In the genomic region with DNA sequence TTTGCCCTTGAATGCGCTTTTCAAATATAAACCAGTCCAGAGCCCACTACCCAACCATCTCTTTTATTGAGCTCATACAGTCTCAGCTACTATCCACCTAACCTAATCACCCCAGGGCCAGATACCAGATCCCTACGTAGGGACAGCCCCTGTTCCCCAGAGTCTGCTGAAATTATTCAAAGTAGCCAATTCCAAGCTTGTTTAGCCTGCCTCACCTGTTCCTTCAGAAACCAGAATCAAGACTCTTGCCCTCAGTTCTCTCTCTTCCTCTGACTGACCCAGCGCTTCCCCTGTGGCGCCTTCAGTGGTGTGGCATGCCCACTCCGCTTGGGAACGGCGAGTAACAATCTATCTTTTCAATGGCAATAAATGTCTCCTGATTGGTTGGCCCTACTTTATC, we compare ENCODE assay signal across 27 cellular contexts.
"Had no signal": no experiment of that assay in that cellular context is flagged by ENCODE, and none has a peak within 500 bp of the region (broad histone marks: within the 10 kb centered on the region; RNA-seq: fewer than 3 reads in every experiment).

No MANE protein-coding gene starts in this region.

- H3K4me3 Mint-ChIP-seq: stimulated activated effector memory CD8-positive, alpha-beta T cell treated with anti-CD3 and anti-CD28 coated beads, Interleukin-12 subunit alpha, Interleukin-12 subunit beta, amount 100 ng/mL, for 72 hours; stimulated activated memory B cell treated with anti-CD40 and anti-IgM and Interleukin-4, amounts not matched to agents 10 μg/mL and 1 μg/mL and 100 μg/mL, for 72 hours; stimulated activated naive B cell treated with anti-CD40 and anti-IgM and Interleukin-4, amounts not matched to agents 10 μg/mL and 1 μg/mL and 100 μg/mL, for 72 hours; stimulated activated naive CD8-positive, alpha-beta T cell treated with anti-CD3 and anti-CD28 coated beads, Interleukin-15, amount 100 ng/mL, for 72 hours; stimulated activated naive CD8-positive, alpha-beta T cell treated with anti-CD3 and anti-CD28 coated beads, Interleukin-15, Interleukin-2, amounts not matched to agents 100 ng/mL and 50 ng/mL, for 24 hours; type B pancreatic cell had no signal

- H3K27ac ChIP-seq: stomach, suprapubic skin, testis, thoracic aorta, thyroid gland, tibial artery, tibial nerve, transverse colon, upper lobe of left lung, upper lobe of right lung, uterus, vagina had no signal

- H3K4me1 Mint-ChIP-seq: stimulated activated effector memory CD8-positive, alpha-beta T cell treated with anti-CD3 and anti-CD28 coated beads, Interleukin-12 subunit alpha, Interleukin-12 subunit beta, amount 100 ng/mL, for 72 hours; stimulated activated memory B cell treated with anti-CD40 and anti-IgM and Interleukin-4, amounts not matched to agents 10 μg/mL and 1 μg/mL and 100 μg/mL, for 72 hours; stimulated activated naive CD8-positive, alpha-beta T cell treated with anti-CD3 and anti-CD28 coated beads, Interleukin-15, amount 100 ng/mL, for 72 hours had no signal

- H3K4me1 ChIP-seq: stomach, suprapubic skin, testis, thyroid gland, tibial artery, tibial nerve, transverse colon, upper lobe of left lung, upper lobe of right lung, uterus, vagina had no signal

- H3K9me3 ChIP-seq: stomach, suprapubic skin, testis, thoracic aorta, thyroid gland, tibial artery, tibial nerve, transverse colon, upper lobe of left lung, upper lobe of right lung, uterus, vagina had no signal

- H3K4me3 ChIP-seq: stomach, suprapubic skin, testis, thoracic aorta, thyroid gland, tibial artery, tibial nerve, transverse colon, upper lobe of left lung, upper lobe of right lung, uterus, vagina had no signal

- H3K9me3 Mint-ChIP-seq: stimulated activated effector memory CD8-positive, alpha-beta T cell treated with anti-CD3 and anti-CD28 coated beads, Interleukin-12 subunit alpha, Interleukin-12 subunit beta, amount 100 ng/mL, for 72 hours; stimulated activated memory B cell treated with anti-CD40 and anti-IgM and Interleukin-4, amounts not matched to agents 10 μg/mL and 1 μg/mL and 100 μg/mL, for 72 hours; stimulated activated naive B cell treated with anti-CD40 and anti-IgM and Interleukin-4, amounts not matched to agents 10 μg/mL and 1 μg/mL and 100 μg/mL, for 72 hours; stimulated activated naive CD8-positive, alpha-beta T cell treated with anti-CD3 and anti-CD28 coated beads, Interleukin-15, amount 100 ng/mL, for 72 hours; stimulated activated naive CD8-positive, alpha-beta T cell treated with anti-CD3 and anti-CD28 coated beads, Interleukin-15, Interleukin-2, amounts not matched to agents 100 ng/mL and 50 ng/mL, for 24 hours; type B pancreatic cell had no signal

- ATAC-seq: stimulated activated effector memory CD8-positive, alpha-beta T cell treated with anti-CD3 and anti-CD28 coated beads, Interleukin-12 subunit alpha, Interleukin-12 subunit beta, amount 100 ng/mL, for 72 hours; stimulated activated memory B cell treated with anti-CD40 and anti-IgM and Interleukin-4, amounts not matched to agents 10 μg/mL and 1 μg/mL and 100 μg/mL, for 72 hours; stimulated activated naive B cell treated with anti-CD40 and anti-IgM and Interleukin-4, amounts not matched to agents 10 μg/mL and 1 μg/mL and 100 μg/mL, for 72 hours; stimulated activated naive CD8-positive, alpha-beta T cell treated with anti-CD3 and anti-CD28 coated beads, Interleukin-15, amount 100 ng/mL, for 72 hours; stimulated activated naive CD8-positive, alpha-beta T cell treated with anti-CD3 and anti-CD28 coated beads, Interleukin-15, Interleukin-2, amounts not matched to agents 100 U/mL and 50 U/mL, for 24 hours; upper lobe of right lung had no signal

- DNase-seq: stimulated activated CD4-positive, alpha-beta T cell treated with anti-CD3 and anti-CD28 coated beads, Interleukin-2, amount 100 ng/mL, for 48 hours; stimulated activated CD4-positive, alpha-beta T cell treated with anti-CD3 and anti-CD28 coated beads, Interleukin-4, amount 100 ng/mL, for 1 hour; stimulated activated CD4-positive, alpha-beta T cell treated with anti-CD3 and anti-CD28 coated beads, Interleukin-4, amount 100 ng/mL, for 24 hours; stimulated activated CD4-positive, alpha-beta T cell treated with anti-CD3 and anti-CD28 coated beads, Interleukin-4, amount 100 ng/mL, for 4 hours; stimulated activated CD8-positive, alpha-beta memory T cell treated with anti-CD3 and anti-CD28 coated beads, Interleukin-4, amount 100 ng/mL, for 48 hours; stimulated activated naive B cell treated with anti-CD40 and anti-IgM and Interleukin-4, amounts not matched to agents 10 μg/mL and 1 μg/mL and 100 μg/mL, for 72 hours; stimulated activated naive CD4-positive, alpha-beta T cell; stimulated activated naive CD4-positive, alpha-beta T cell treated with Interleukin-2 at 50 U/mL for 16 hours; stimulated activated naive CD8-positive, alpha-beta T cell treated with anti-CD3 and anti-CD28 coated beads, Interleukin-15, amount 100 ng/mL, for 72 hours; stimulated activated naive CD8-positive, alpha-beta T cell treated with anti-CD3 and anti-CD28 coated beads, Interleukin-15, Interleukin-2, amounts not matched to agents 100 U/mL and 50 U/mL, for 24 hours; stomach; substantia nigra; testis; thyroid gland; tibial artery; transverse colon; upper lobe of left lung; upper lobe of right lung; uterus had no signal

- H3K27me3 ChIP-seq: stomach, suprapubic skin, testis, thyroid gland, tibial artery, tibial nerve, transverse colon, upper lobe of left lung, upper lobe of right lung, uterus, vagina had no signal

- H3K27ac Mint-ChIP-seq: stimulated activated effector memory CD8-positive, alpha-beta T cell treated with anti-CD3 and anti-CD28 coated beads, Interleukin-12 subunit alpha, Interleukin-12 subunit beta, amount 100 ng/mL, for 72 hours; stimulated activated memory B cell treated with anti-CD40 and anti-IgM and Interleukin-4, amounts not matched to agents 10 μg/mL and 1 μg/mL and 100 μg/mL, for 72 hours; stimulated activated naive B cell treated with anti-CD40 and anti-IgM and Interleukin-4, amounts not matched to agents 10 μg/mL and 1 μg/mL and 100 μg/mL, for 72 hours; stimulated activated naive CD8-positive, alpha-beta T cell treated with anti-CD3 and anti-CD28 coated beads, Interleukin-15, amount 100 ng/mL, for 72 hours; stimulated activated naive CD8-positive, alpha-beta T cell treated with anti-CD3 and anti-CD28 coated beads, Interleukin-15, Interleukin-2, amounts not matched to agents 100 ng/mL and 50 ng/mL, for 24 hours; type B pancreatic cell had no signal

- H3K36me3 Mint-ChIP-seq: stimulated activated effector memory CD8-positive, alpha-beta T cell treated with anti-CD3 and anti-CD28 coated beads, Interleukin-12 subunit alpha, Interleukin-12 subunit beta, amount 100 ng/mL, for 72 hours; stimulated activated memory B cell treated with anti-CD40 and anti-IgM and Interleukin-4, amounts not matched to agents 10 μg/mL and 1 μg/mL and 100 μg/mL, for 72 hours had no signal

- H3K27me3 Mint-ChIP-seq: stimulated activated memory B cell treated with anti-CD40 and anti-IgM and Interleukin-4, amounts not matched to agents 10 μg/mL and 1 μg/mL and 100 μg/mL, for 72 hours; stimulated activated naive B cell treated with anti-CD40 and anti-IgM and Interleukin-4, amounts not matched to agents 10 μg/mL and 1 μg/mL and 100 μg/mL, for 72 hours; stimulated activated naive CD8-positive, alpha-beta T cell treated with anti-CD3 and anti-CD28 coated beads, Interleukin-15, Interleukin-2, amounts not matched to agents 100 ng/mL and 50 ng/mL, for 24 hours; type B pancreatic cell had no signal

- H3K36me3 ChIP-seq: stomach, suprapubic skin, thoracic aorta, thyroid gland, tibial artery, tibial nerve, transverse colon, upper lobe of left lung, upper lobe of right lung, uterus, vagina had no signal
